Comparison of ENCODE assay signal across 11 cellular contexts in the genomic region with DNA sequence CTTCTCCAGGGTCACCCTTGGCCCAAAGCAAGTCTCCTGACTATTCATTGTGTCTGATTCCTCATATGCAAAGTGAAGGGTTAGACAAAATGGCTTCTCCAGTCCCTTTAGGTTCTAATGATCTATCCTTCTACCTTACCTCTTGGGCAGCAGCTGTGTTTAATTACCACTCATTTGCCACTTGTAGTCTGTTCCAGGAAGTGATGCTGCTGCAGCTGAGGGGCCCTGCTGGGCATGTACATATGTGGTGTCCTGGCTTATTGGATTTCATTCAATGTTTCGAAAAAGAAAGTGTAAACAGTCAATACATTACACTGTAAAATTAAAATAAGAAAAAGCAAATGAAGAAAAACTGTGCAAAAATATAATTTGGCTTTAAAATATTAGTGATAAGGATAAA. TPM values are rescaled to one million over a fixed set of nuclear protein-coding genes. Genes with fewer than 3 reads are reported as not detected.
DNase-seq lines count a peak whose midpoint lies in the region; ATAC-seq, FAIRE-seq and TF ChIP-seq lines count a peak whose summit lies in the region.
"Had no signal": no experiment of that assay in that cellular context is flagged by ENCODE, and none has a peak within 500 bp of the region (broad histone marks: within the 10 kb centered on the region; RNA-seq: fewer than 3 reads in every experiment).

No MANE protein-coding gene starts in this region.

- H3K4me3 ChIP-seq in GM23338, result no peak overlapping the region

- H3K4me3 Mint-ChIP-seq in GM23338, result no peak overlapping the region
- no peak overlapping the region for H3K4me3 Mint-ChIP-seq in stimulated activated memory B cell treated with anti-CD40 and anti-IgM and Interleukin-4, amounts not matched to agents 10 μg/mL and 1 μg/mL and 100 μg/mL, for 72 hours
- H3K4me3 Mint-ChIP-seq: activated B cell treated with CpG ODN at 0.5 μM for 24 hours, nephron had no signal

- no peaks in the 10 kb centered on the region for H4K20me1 ChIP-seq in GM23338 (replicated peaks; ENCODE audit: insufficient read depth)

- H3K79me2 ChIP-seq in GM23338 (replicated peaks; ENCODE audit: insufficient read depth), result no peaks in the 10 kb centered on the region

- H3K27ac ChIP-seq in GM23338 (ENCODE audit: low read depth), result no peak overlapping the region

- H3K4me1 Mint-ChIP-seq in GM23338, result peaks cover 8% of the 10 kb centered on the region; the same call in 2 of the 3 replicates
- no peaks in the 10 kb centered on the region for H3K4me1 Mint-ChIP-seq in stimulated activated memory B cell treated with anti-CD40 and anti-IgM and Interleukin-4, amounts not matched to agents 10 μg/mL and 1 μg/mL and 100 μg/mL, for 72 hours
- H3K4me1 Mint-ChIP-seq: activated B cell treated with CpG ODN at 0.5 μM for 24 hours, nephron had no signal

- H3K36me3 ChIP-seq in GM23338 (ENCODE audit: insufficient read depth), result no peaks in the 10 kb centered on the region

- DNase-seq in A172 (ENCODE audit: low spot score), result peak; percentile 13
- no peak for DNase-seq in GM23338 (ENCODE audit: low spot score)
- peak; percentile 96 for DNase-seq in NCI-H2029 (lab: John Stamatoyannopoulos, UW)
- peak; percentile 98 to 99 for DNase-seq in SHP77 (lab: John Stamatoyannopoulos, UW)
- DNase-seq in effector CD8-positive, alpha-beta T cell (lab: John Stamatoyannopoulos, UW), result no peak
- DNase-seq in GM12892 (ENCODE audit: insufficient read length), result no peak
- DNase-seq in germinal center (ENCODE audit: low spot score), result no peak
- DNase-seq: activated B cell treated with CpG ODN at 0.5 μM for 24 hours had no signal

- no peaks in the 10 kb centered on the region for H3K4me1 ChIP-seq in GM23338 (ENCODE audit: insufficient read depth)

- H3K9me2 ChIP-seq in GM23338 (ENCODE audit: insufficient read depth), result no peaks in the 10 kb centered on the region

- no peak overlapping the region for H3K4me2 ChIP-seq in GM23338

- H3K27ac Mint-ChIP-seq in GM23338, result no peak overlapping the region; the same call in 1 of the 2 replicates
- no peak overlapping the region for H3K27ac Mint-ChIP-seq in stimulated activated memory B cell treated with anti-CD40 and anti-IgM and Interleukin-4, amounts not matched to agents 10 μg/mL and 1 μg/mL and 100 μg/mL, for 72 hours
- H3K27ac Mint-ChIP-seq: activated B cell treated with CpG ODN at 0.5 μM for 24 hours; activated T-helper 2 cell treated with anti-CD3 and anti-CD28 coated beads, Interferon-gamma antibody, Interleukin-2, Interleukin-4, amounts not matched to agents 10 μg/mL and 5 μg/mL and 100 μg/mL, durations not matched to agents 14 hours and 24 hours and 36 hours; nephron had no signal

- peak overlapping the region; percentile 19; the same call in 1 of the 2 replicates for H2AFZ ChIP-seq in GM23338

- no peak for FAIRE-seq in GM12892 (lab: Jason Lieb, UNC)

- TF ChIP-seq POLR2A in GM12892 (IDR thresholded peaks at IDR 0.05; ENCODE audit: low read depth, low read length), result no peak

- H3K9me3 Mint-ChIP-seq in GM23338, result peaks cover 6% of the 10 kb centered on the region
- peaks cover 6% of the 10 kb centered on the region for H3K9me3 Mint-ChIP-seq in stimulated activated memory B cell treated with anti-CD40 and anti-IgM and Interleukin-4, amounts not matched to agents 10 μg/mL and 1 μg/mL and 100 μg/mL, for 72 hours
- H3K9me3 Mint-ChIP-seq: activated T-helper 2 cell treated with anti-CD3 and anti-CD28 coated beads, Interferon-gamma antibody, Interleukin-2, Interleukin-4, amounts not matched to agents 10 μg/mL and 5 μg/mL and 100 μg/mL, durations not matched to agents 14 hours and 24 hours and 36 hours had no signal

- TF ChIP-seq CTCF in GM23338 (conservative IDR thresholded peaks at IDR 0.05; ENCODE audit: low read depth in 2 of 2), result no peak

- peaks cover 1% of the 10 kb centered on the region for H3K27me3 Mint-ChIP-seq in GM23338 (ENCODE audit: insufficient read depth, low read depth, poor library complexity)
- H3K27me3 Mint-ChIP-seq in stimulated activated memory B cell treated with anti-CD40 and anti-IgM and Interleukin-4, amounts not matched to agents 10 μg/mL and 1 μg/mL and 100 μg/mL, for 72 hours, result no peaks in the 10 kb centered on the region

- H3K36me3 Mint-ChIP-seq in GM23338 (ENCODE audit: low read depth), result peaks cover 1% of the 10 kb centered on the region; the same call in 2 of the 3 replicates
- no peaks in the 10 kb centered on the region for H3K36me3 Mint-ChIP-seq in stimulated activated memory B cell treated with anti-CD40 and anti-IgM and Interleukin-4, amounts not matched to agents 10 μg/mL and 1 μg/mL and 100 μg/mL, for 72 hours

- no peak for ATAC-seq in GM23338
- no peak for ATAC-seq in stimulated activated memory B cell treated with anti-CD40 and anti-IgM and Interleukin-4, amounts not matched to agents 10 μg/mL and 1 μg/mL and 100 μg/mL, for 72 hours

- H3K27me3 ChIP-seq in GM23338 (ENCODE audit: insufficient read depth), result no peaks in the 10 kb centered on the region

- no peaks in the 10 kb centered on the region for H3F3A ChIP-seq in GM23338 (replicated peaks; ENCODE audit: low read depth)

TF ChIP-seq in GM23338, 12 proteins besides CTCF, POLR2A, EP300 and RAD21 (continues in another document):
- TF ChIP-seq CREB1 (CRISPR knock-in tag; IDR thresholded peaks at IDR 0.05; ENCODE audit: low read depth) (no peak), STAT1 (IDR thresholded peaks at IDR 0.05; ENCODE audit: unreplicated experiment) (no peak), POLR2AphosphoS5 (IDR thresholded peaks at IDR 0.05; ENCODE audit: low read depth) (no peak), EZH2phosphoT487 (IDR thresholded peaks at IDR 0.05; ENCODE audit: unreplicated experiment) (no peak), ZNF331 (CRISPR knock-in tag; IDR thresholded peaks at IDR 0.05; ENCODE audit: low read depth) (no peak), ZNF114 (CRISPR knock-in tag; IDR thresholded peaks at IDR 0.05) (no peak), NANOG (IDR thresholded peaks at IDR 0.05; ENCODE audit: borderline replicate concordance) (no peak), EZH2 (IDR thresholded peaks at IDR 0.05; ENCODE audit: low read depth, unreplicated experiment) (no peak)
- TF ChIP-seq, protein P1, sequence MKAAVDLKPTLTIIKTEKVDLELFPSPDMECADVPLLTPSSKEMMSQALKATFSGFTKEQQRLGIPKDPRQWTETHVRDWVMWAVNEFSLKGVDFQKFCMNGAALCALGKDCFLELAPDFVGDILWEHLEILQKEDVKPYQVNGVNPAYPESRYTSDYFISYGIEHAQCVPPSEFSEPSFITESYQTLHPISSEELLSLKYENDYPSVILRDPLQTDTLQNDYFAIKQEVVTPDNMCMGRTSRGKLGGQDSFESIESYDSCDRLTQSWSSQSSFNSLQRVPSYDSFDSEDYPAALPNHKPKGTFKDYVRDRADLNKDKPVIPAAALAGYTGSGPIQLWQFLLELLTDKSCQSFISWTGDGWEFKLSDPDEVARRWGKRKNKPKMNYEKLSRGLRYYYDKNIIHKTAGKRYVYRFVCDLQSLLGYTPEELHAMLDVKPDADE (IDR thresholded peaks at IDR 0.05), result no peak
- TF ChIP-seq, protein P2, sequence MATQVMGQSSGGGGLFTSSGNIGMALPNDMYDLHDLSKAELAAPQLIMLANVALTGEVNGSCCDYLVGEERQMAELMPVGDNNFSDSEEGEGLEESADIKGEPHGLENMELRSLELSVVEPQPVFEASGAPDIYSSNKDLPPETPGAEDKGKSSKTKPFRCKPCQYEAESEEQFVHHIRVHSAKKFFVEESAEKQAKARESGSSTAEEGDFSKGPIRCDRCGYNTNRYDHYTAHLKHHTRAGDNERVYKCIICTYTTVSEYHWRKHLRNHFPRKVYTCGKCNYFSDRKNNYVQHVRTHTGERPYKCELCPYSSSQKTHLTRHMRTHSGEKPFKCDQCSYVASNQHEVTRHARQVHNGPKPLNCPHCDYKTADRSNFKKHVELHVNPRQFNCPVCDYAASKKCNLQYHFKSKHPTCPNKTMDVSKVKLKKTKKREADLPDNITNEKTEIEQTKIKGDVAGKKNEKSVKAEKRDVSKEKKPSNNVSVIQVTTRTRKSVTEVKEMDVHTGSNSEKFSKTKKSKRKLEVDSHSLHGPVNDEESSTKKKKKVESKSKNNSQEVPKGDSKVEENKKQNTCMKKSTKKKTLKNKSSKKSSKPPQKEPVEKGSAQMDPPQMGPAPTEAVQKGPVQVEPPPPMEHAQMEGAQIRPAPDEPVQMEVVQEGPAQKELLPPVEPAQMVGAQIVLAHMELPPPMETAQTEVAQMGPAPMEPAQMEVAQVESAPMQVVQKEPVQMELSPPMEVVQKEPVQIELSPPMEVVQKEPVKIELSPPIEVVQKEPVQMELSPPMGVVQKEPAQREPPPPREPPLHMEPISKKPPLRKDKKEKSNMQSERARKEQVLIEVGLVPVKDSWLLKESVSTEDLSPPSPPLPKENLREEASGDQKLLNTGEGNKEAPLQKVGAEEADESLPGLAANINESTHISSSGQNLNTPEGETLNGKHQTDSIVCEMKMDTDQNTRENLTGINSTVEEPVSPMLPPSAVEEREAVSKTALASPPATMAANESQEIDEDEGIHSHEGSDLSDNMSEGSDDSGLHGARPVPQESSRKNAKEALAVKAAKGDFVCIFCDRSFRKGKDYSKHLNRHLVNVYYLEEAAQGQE (IDR thresholded peaks at IDR 0.05; ENCODE audit: unreplicated experiment), result no peak

RNA-seq across cellular contexts. Expression of a gene that starts 36.6 kb away (rescaled TPM):
- total RNA-seq in A172 (2014; rRNA removed; shearing (Covaris generic)), result not detected in 2 replicates
- total RNA-seq in GM23338 (2014; rRNA removed; shearing (Covaris generic)), result 0.80 and 5.8 TPM in 2 replicates
- polyA plus RNA-seq in GM23338 (2016; fragmentation: Nextera tagmentation; extraction: Ambion mirVana), result 0.92 and 1.1 TPM in 2 replicates
- polyA plus RNA-seq in GM12892 (2012; ENCODE audit: missing spikeins), result 0.30 TPM
- total RNA-seq: activated B cell treated with CpG ODN at 0.5 μM for 24 hours; activated T-helper 2 cell treated with anti-CD3 and anti-CD28 coated beads, Interferon-gamma antibody, Interleukin-2, Interleukin-4, amounts not matched to agents 10 μg/mL and 5 μg/mL and 100 μg/mL, durations not matched to agents 14 hours and 24 hours and 36 hours had no signal

Comparison
In these comparisons a context has a peak if more than half of its experiments do, and no peak if none do; other contexts are left out.
1. DNase-seq: peak in A172 (single experiment), NCI-H2029 (single experiment) and SHP77 (2 of 2); none in GM23338 (single experiment), effector CD8-positive, alpha-beta T cell (single experiment), GM12892 (single experiment) and germinal center (single experiment).